ENCODE assay signal across 1 cellular context in genomic region chr7:44324204-44325126, GRCh38.
TF ChIP-seq lines count a peak whose summit lies in the region.

No MANE protein-coding gene starts in this region.

TF ChIP-seq in HEK293, 187 proteins besides CTCF, POLR2A, EP300 and RAD21 (continued from another document and continues in another):
- TF ChIP-seq, protein P1, sequence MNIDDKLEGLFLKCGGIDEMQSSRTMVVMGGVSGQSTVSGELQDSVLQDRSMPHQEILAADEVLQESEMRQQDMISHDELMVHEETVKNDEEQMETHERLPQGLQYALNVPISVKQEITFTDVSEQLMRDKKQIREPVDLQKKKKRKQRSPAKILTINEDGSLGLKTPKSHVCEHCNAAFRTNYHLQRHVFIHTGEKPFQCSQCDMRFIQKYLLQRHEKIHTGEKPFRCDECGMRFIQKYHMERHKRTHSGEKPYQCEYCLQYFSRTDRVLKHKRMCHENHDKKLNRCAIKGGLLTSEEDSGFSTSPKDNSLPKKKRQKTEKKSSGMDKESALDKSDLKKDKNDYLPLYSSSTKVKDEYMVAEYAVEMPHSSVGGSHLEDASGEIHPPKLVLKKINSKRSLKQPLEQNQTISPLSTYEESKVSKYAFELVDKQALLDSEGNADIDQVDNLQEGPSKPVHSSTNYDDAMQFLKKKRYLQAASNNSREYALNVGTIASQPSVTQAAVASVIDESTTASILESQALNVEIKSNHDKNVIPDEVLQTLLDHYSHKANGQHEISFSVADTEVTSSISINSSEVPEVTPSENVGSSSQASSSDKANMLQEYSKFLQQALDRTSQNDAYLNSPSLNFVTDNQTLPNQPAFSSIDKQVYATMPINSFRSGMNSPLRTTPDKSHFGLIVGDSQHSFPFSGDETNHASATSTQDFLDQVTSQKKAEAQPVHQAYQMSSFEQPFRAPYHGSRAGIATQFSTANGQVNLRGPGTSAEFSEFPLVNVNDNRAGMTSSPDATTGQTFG (tag by site-specific recombination; IDR thresholded peaks at IDR 0.05; ENCODE audit: borderline replicate concordance), result no peak
- TF ChIP-seq KLF10 (tag by site-specific recombination; IDR thresholded peaks at IDR 0.05) (no peak), ZNF266 (tag by site-specific recombination; IDR thresholded peaks at IDR 0.05; ENCODE audit: low read depth) (no peak), ZFP37 (tag by site-specific recombination; IDR thresholded peaks at IDR 0.05) (no peak), ZNF37A (tag by site-specific recombination; IDR thresholded peaks at IDR 0.05) (no peak), ZNF112 (tag by site-specific recombination; IDR thresholded peaks at IDR 0.05) (no peak), ZNF596 (tag by site-specific recombination; IDR thresholded peaks at IDR 0.05) (no peak), ZNF600 (tag by site-specific recombination; IDR thresholded peaks at IDR 0.05) (no peak), ZFHX2 (tag by site-specific recombination; conservative IDR thresholded peaks at IDR 0.05) (peak; percentile 91), ZNF138 (tag by site-specific recombination; IDR thresholded peaks at IDR 0.05; ENCODE audit: borderline replicate concordance) (no peak), ZBTB20 (tag by site-specific recombination; IDR thresholded peaks at IDR 0.05) (no peak; the same call in 1 of the 2 replicates), ZNF677 (tag by site-specific recombination; IDR thresholded peaks at IDR 0.05) (no peak), ZNF335 (tag by site-specific recombination; conservative IDR thresholded peaks at IDR 0.05) (peak; percentile 62), ZNF521 (tag by site-specific recombination; IDR thresholded peaks at IDR 0.05) (no peak), ZNF132 (tag by site-specific recombination; IDR thresholded peaks at IDR 0.05; ENCODE audit: borderline replicate concordance) (no peak), ZNF121 (tag by site-specific recombination; IDR thresholded peaks at IDR 0.05) (no peak), ZNF658 (tag by site-specific recombination; IDR thresholded peaks at IDR 0.05) (no peak), ZNF24 (tag by site-specific recombination; IDR thresholded peaks at IDR 0.05) (no peak), ZNF354C (tag by site-specific recombination; IDR thresholded peaks at IDR 0.05; ENCODE audit: borderline replicate concordance, low read depth) (no peak), ZNF701 (tag by site-specific recombination; IDR thresholded peaks at IDR 0.05) (no peak), IKZF3 (tag by site-specific recombination; IDR thresholded peaks at IDR 0.05) (no peak), ZNF223 (tag by site-specific recombination; IDR thresholded peaks at IDR 0.05) (no peak), RBAK (tag by site-specific recombination; IDR thresholded peaks at IDR 0.05) (no peak), ZNF274 (IDR thresholded peaks at IDR 0.05; ENCODE audit: low read length) (no peak), ZNF274 (tag by site-specific recombination; IDR thresholded peaks at IDR 0.05; ENCODE audit: borderline replicate concordance) (no peak), ZNF830 (tag by site-specific recombination; IDR thresholded peaks at IDR 0.05; ENCODE audit: low read depth) (no peak), ZBTB48 (tag by site-specific recombination; IDR thresholded peaks at IDR 0.05) (no peak), ZNF707 (tag by site-specific recombination; IDR thresholded peaks at IDR 0.05) (no peak), OVOL3 (tag by site-specific recombination; IDR thresholded peaks at IDR 0.05) (no peak), BCL6B (tag by site-specific recombination; IDR thresholded peaks at IDR 0.05) (no peak), ZNF23 (tag by site-specific recombination; IDR thresholded peaks at IDR 0.05; ENCODE audit: borderline replicate concordance) (no peak), ZNF211 (tag by site-specific recombination; IDR thresholded peaks at IDR 0.05; ENCODE audit: low read depth) (no peak), GFI1B (tag by site-specific recombination; IDR thresholded peaks at IDR 0.05) (no peak), ZNF341 (tag by site-specific recombination; IDR thresholded peaks at IDR 0.05; ENCODE audit: low read depth) (peak; percentile 65), AEBP2 (tag by site-specific recombination; IDR thresholded peaks at IDR 0.05; ENCODE audit: borderline replicate concordance) (no peak), ZNF433 (tag by site-specific recombination; IDR thresholded peaks at IDR 0.05; ENCODE audit: low read depth) (no peak), ZNF513 (tag by site-specific recombination; IDR thresholded peaks at IDR 0.05) (no peak), ZNF529 (tag by site-specific recombination; IDR thresholded peaks at IDR 0.05; ENCODE audit: insufficient replicate concordance) (no peak), EGR2 (tag by site-specific recombination; IDR thresholded peaks at IDR 0.05; ENCODE audit: low read depth) (peak; percentile 56; the same call in 1 of the 2 replicates), PRDM1 (tag by site-specific recombination; IDR thresholded peaks at IDR 0.05) (no peak), GLIS2 (tag by site-specific recombination; IDR thresholded peaks at IDR 0.05) (peak; percentile 82), MYNN (tag by site-specific recombination; IDR thresholded peaks at IDR 0.05; ENCODE audit: borderline replicate concordance) (no peak)
- TF ChIP-seq, protein P2, sequence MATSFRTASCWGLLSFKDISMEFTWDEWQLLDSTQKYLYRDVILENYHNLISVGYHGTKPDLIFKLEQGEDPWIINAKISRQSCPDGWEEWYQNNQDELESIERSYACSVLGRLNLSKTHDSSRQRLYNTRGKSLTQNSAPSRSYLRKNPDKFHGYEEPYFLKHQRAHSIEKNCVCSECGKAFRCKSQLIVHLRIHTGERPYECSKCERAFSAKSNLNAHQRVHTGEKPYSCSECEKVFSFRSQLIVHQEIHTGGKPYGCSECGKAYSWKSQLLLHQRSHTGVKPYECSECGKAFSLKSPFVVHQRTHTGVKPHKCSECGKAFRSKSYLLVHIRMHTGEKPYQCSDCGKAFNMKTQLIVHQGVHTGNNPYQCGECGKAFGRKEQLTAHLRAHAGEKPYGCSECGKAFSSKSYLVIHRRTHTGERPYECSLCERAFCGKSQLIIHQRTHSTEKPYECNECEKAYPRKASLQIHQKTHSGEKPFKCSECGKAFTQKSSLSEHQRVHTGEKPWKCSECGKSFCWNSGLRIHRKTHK (tag by site-specific recombination; IDR thresholded peaks at IDR 0.05), result no peak
- TF ChIP-seq, protein P3, sequence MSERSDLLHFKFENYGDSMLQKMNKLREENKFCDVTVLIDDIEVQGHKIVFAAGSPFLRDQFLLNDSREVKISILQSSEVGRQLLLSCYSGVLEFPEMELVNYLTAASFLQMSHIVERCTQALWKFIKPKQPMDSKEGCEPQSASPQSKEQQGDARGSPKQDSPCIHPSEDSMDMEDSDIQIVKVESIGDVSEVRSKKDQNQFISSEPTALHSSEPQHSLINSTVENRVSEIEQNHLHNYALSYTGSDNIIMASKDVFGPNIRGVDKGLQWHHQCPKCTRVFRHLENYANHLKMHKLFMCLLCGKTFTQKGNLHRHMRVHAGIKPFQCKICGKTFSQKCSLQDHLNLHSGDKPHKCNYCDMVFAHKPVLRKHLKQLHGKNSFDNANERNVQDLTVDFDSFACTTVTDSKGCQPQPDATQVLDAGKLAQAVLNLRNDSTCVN (tag by site-specific recombination; optimal IDR thresholded peaks at IDR 0.05), result peak; percentile 56
- TF ChIP-seq, protein P4, sequence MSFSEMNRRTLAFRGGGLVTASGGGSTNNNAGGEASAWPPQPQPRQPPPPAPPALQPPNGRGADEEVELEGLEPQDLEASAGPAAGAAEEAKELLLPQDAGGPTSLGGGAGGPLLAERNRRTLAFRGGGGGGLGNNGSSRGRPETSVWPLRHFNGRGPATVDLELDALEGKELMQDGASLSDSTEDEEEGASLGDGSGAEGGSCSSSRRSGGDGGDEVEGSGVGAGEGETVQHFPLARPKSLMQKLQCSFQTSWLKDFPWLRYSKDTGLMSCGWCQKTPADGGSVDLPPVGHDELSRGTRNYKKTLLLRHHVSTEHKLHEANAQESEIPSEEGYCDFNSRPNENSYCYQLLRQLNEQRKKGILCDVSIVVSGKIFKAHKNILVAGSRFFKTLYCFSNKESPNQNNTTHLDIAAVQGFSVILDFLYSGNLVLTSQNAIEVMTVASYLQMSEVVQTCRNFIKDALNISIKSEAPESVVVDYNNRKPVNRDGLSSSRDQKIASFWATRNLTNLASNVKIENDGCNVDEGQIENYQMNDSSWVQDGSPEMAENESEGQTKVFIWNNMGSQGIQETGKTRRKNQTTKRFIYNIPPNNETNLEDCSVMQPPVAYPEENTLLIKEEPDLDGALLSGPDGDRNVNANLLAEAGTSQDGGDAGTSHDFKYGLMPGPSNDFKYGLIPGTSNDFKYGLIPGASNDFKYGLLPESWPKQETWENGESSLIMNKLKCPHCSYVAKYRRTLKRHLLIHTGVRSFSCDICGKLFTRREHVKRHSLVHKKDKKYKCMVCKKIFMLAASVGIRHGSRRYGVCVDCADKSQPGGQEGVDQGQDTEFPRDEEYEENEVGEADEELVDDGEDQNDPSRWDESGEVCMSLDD (tag by site-specific recombination; IDR thresholded peaks at IDR 0.05), result no peak
- TF ChIP-seq, protein P5, sequence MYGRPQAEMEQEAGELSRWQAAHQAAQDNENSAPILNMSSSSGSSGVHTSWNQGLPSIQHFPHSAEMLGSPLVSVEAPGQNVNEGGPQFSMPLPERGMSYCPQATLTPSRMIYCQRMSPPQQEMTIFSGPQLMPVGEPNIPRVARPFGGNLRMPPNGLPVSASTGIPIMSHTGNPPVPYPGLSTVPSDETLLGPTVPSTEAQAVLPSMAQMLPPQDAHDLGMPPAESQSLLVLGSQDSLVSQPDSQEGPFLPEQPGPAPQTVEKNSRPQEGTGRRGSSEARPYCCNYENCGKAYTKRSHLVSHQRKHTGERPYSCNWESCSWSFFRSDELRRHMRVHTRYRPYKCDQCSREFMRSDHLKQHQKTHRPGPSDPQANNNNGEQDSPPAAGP (tag by site-specific recombination; IDR thresholded peaks at IDR 0.05), result 0 out of 2 replicates have a peak, but pooled peaks have one; percentile 25
- TF ChIP-seq, protein P6, sequence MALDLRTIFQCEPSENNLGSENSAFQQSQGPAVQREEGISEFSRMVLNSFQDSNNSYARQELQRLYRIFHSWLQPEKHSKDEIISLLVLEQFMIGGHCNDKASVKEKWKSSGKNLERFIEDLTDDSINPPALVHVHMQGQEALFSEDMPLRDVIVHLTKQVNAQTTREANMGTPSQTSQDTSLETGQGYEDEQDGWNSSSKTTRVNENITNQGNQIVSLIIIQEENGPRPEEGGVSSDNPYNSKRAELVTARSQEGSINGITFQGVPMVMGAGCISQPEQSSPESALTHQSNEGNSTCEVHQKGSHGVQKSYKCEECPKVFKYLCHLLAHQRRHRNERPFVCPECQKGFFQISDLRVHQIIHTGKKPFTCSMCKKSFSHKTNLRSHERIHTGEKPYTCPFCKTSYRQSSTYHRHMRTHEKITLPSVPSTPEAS (tag by site-specific recombination; IDR thresholded peaks at IDR 0.05), result no peak
- TF ChIP-seq, protein P7, sequence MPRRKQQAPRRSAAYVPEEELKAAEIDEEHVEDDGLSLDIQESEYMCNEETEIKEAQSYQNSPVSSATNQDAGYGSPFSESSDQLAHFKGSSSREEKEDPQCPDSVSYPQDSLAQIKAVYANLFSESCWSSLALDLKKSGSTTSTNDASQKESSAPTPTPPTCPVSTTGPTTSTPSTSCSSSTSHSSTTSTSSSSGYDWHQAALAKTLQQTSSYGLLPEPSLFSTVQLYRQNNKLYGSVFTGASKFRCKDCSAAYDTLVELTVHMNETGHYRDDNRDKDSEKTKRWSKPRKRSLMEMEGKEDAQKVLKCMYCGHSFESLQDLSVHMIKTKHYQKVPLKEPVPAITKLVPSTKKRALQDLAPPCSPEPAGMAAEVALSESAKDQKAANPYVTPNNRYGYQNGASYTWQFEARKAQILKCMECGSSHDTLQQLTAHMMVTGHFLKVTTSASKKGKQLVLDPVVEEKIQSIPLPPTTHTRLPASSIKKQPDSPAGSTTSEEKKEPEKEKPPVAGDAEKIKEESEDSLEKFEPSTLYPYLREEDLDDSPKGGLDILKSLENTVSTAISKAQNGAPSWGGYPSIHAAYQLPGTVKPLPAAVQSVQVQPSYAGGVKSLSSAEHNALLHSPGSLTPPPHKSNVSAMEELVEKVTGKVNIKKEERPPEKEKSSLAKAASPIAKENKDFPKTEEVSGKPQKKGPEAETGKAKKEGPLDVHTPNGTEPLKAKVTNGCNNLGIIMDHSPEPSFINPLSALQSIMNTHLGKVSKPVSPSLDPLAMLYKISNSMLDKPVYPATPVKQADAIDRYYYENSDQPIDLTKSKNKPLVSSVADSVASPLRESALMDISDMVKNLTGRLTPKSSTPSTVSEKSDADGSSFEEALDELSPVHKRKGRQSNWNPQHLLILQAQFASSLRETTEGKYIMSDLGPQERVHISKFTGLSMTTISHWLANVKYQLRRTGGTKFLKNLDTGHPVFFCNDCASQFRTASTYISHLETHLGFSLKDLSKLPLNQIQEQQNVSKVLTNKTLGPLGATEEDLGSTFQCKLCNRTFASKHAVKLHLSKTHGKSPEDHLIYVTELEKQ (tag by site-specific recombination; IDR thresholded peaks at IDR 0.05; ENCODE audit: borderline replicate concordance), result no peak
